1 cellular context compared by ENCODE assay signal in the genomic region with DNA sequence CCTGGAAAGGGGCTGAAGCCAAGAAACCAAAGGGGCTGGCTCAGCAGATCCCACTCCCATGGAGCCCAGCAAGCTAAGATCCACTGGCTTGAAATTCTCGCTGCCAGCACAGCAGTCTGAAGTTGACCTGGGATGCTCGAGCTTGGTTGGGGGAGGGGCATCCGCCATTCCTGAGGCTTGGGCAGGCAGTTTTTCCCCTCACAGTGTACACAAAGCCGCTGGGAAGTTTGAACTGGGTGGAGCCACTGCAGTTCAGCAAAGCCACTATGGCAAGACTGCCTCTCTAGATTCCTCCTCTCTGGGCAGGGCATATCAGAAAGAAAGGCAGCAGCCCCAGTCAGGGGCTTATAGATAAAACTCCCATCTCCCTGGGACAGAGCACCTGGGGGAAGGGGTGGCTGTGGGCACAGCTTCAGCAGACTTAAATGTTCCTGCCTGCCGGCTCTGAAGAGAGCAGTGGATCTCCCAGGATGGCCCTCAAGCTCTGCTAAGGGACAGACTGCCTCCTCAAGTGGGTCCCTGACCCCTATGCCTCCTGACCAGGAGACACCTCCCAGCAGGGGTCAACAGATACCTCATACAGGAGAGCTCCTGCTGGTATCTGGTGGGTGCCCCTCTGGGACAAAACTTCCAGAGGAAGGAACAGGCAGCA.
TF ChIP-seq lines count a peak whose summit lies in the region.
"Not testable (repeated sequence)": the region's sequence is repeated elsewhere in the genome, so short reads cannot be mapped to it uniquely, and the experiment has no call there.

No MANE protein-coding gene starts in this region.

TF ChIP-seq in HepG2, 621 proteins besides CTCF, POLR2A, EP300 and RAD21 (continued from another document and continues in another):
- TF ChIP-seq SP4 (CRISPR knock-in tag; IDR thresholded peaks at IDR 0.05) = peak; percentile 51; the same call in 1 of the 2 replicates
- TF ChIP-seq THAP11 (CRISPR knock-in tag; IDR thresholded peaks at IDR 0.05) = 0 out of 2 replicates have a peak, but pooled peaks have one; percentile 18
- TF ChIP-seq ZNF17 (CRISPR knock-in tag; IDR thresholded peaks at IDR 0.05) = peak; percentile 97
- 0 out of 2 replicates have a peak, but pooled peaks have one; percentile 5 for TF ChIP-seq MAFF (IDR thresholded peaks at IDR 0.05; ENCODE audit: low read depth, low read length)
- TF ChIP-seq, protein P1, sequence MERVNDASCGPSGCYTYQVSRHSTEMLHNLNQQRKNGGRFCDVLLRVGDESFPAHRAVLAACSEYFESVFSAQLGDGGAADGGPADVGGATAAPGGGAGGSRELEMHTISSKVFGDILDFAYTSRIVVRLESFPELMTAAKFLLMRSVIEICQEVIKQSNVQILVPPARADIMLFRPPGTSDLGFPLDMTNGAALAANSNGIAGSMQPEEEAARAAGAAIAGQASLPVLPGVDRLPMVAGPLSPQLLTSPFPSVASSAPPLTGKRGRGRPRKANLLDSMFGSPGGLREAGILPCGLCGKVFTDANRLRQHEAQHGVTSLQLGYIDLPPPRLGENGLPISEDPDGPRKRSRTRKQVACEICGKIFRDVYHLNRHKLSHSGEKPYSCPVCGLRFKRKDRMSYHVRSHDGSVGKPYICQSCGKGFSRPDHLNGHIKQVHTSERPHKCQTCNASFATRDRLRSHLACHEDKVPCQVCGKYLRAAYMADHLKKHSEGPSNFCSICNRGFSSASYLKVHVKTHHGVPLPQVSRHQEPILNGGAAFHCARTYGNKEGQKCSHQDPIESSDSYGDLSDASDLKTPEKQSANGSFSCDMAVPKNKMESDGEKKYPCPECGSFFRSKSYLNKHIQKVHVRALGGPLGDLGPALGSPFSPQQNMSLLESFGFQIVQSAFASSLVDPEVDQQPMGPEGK (CRISPR knock-in tag; IDR thresholded peaks at IDR 0.05) = 0 out of 2 replicates have a peak, but pooled peaks have one; percentile 31
- TF ChIP-seq, protein P2, sequence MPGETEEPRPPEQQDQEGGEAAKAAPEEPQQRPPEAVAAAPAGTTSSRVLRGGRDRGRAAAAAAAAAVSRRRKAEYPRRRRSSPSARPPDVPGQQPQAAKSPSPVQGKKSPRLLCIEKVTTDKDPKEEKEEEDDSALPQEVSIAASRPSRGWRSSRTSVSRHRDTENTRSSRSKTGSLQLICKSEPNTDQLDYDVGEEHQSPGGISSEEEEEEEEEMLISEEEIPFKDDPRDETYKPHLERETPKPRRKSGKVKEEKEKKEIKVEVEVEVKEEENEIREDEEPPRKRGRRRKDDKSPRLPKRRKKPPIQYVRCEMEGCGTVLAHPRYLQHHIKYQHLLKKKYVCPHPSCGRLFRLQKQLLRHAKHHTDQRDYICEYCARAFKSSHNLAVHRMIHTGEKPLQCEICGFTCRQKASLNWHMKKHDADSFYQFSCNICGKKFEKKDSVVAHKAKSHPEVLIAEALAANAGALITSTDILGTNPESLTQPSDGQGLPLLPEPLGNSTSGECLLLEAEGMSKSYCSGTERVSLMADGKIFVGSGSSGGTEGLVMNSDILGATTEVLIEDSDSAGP (CRISPR knock-in tag; IDR thresholded peaks at IDR 0.05; ENCODE audit: borderline replicate concordance) = peak; percentile 48; the same call in 1 of the 2 replicates
- peak; percentile 87 for TF ChIP-seq POGZ (CRISPR knock-in tag; IDR thresholded peaks at IDR 0.05)
- TF ChIP-seq, protein P3, sequence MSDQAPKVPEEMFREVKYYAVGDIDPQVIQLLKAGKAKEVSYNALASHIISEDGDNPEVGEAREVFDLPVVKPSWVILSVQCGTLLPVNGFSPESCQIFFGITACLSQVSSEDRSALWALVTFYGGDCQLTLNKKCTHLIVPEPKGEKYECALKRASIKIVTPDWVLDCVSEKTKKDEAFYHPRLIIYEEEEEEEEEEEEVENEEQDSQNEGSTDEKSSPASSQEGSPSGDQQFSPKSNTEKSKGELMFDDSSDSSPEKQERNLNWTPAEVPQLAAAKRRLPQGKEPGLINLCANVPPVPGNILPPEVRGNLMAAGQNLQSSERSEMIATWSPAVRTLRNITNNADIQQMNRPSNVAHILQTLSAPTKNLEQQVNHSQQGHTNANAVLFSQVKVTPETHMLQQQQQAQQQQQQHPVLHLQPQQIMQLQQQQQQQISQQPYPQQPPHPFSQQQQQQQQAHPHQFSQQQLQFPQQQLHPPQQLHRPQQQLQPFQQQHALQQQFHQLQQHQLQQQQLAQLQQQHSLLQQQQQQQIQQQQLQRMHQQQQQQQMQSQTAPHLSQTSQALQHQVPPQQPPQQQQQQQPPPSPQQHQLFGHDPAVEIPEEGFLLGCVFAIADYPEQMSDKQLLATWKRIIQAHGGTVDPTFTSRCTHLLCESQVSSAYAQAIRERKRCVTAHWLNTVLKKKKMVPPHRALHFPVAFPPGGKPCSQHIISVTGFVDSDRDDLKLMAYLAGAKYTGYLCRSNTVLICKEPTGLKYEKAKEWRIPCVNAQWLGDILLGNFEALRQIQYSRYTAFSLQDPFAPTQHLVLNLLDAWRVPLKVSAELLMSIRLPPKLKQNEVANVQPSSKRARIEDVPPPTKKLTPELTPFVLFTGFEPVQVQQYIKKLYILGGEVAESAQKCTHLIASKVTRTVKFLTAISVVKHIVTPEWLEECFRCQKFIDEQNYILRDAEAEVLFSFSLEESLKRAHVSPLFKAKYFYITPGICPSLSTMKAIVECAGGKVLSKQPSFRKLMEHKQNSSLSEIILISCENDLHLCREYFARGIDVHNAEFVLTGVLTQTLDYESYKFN (CRISPR knock-in tag; conservative IDR thresholded peaks at IDR 0.05) = peak; percentile 68
- TF ChIP-seq KMT2A (CRISPR knock-in tag; IDR thresholded peaks at IDR 0.05) = peak; percentile 70; the same call in 1 of the 2 replicates
- TF ChIP-seq ZNF501 (CRISPR knock-in tag; IDR thresholded peaks at IDR 0.05) = peak; percentile 47; the same call in 1 of the 2 replicates
- 0 out of 2 replicates have a peak, but pooled peaks have one; percentile 31 for TF ChIP-seq ARNT2 (CRISPR knock-in tag; IDR thresholded peaks at IDR 0.05; ENCODE audit: low read depth)
- peak; percentile 56; the same call in 1 of the 2 replicates for TF ChIP-seq ZNF614 (CRISPR knock-in tag; IDR thresholded peaks at IDR 0.05; ENCODE audit: borderline replicate concordance)
- TF ChIP-seq PITX1 (CRISPR knock-in tag; IDR thresholded peaks at IDR 0.05) = peak; percentile 36; the same call in 1 of the 2 replicates
- TF ChIP-seq TEAD3 (CRISPR knock-in tag; optimal IDR thresholded peaks at IDR 0.05; ENCODE audit: borderline replicate concordance) = peak; percentile 78
- 0 out of 2 replicates have a peak, but pooled peaks have one; percentile 20 for TF ChIP-seq ZFX (CRISPR knock-in tag; IDR thresholded peaks at IDR 0.05; ENCODE audit: low read depth)
- TF ChIP-seq FOXP1 (IDR thresholded peaks at IDR 0.05); LCORL (IDR thresholded peaks at IDR 0.05); HNF4G (CRISPR knock-in tag; IDR thresholded peaks at IDR 0.05; ENCODE audit: borderline replicate concordance, low read depth); SOX6 (IDR thresholded peaks at IDR 0.05): not testable (repeated sequence)
- peak; percentile 45; the same call in 1 of the 2 replicates for TF ChIP-seq FOXP1 (CRISPR knock-in tag; IDR thresholded peaks at IDR 0.05)
- TF ChIP-seq, protein P4, sequence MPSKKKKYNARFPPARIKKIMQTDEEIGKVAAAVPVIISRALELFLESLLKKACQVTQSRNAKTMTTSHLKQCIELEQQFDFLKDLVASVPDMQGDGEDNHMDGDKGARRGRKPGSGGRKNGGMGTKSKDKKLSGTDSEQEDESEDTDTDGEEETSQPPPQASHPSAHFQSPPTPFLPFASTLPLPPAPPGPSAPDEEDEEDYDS (CRISPR knock-in tag; IDR thresholded peaks at IDR 0.05) = peak; percentile 48; the same call in 1 of the 2 replicates
- TF ChIP-seq ZNF124 (CRISPR knock-in tag; IDR thresholded peaks at IDR 0.05) = peak; percentile 71; the same call in 1 of the 2 replicates
- TF ChIP-seq, protein P5, sequence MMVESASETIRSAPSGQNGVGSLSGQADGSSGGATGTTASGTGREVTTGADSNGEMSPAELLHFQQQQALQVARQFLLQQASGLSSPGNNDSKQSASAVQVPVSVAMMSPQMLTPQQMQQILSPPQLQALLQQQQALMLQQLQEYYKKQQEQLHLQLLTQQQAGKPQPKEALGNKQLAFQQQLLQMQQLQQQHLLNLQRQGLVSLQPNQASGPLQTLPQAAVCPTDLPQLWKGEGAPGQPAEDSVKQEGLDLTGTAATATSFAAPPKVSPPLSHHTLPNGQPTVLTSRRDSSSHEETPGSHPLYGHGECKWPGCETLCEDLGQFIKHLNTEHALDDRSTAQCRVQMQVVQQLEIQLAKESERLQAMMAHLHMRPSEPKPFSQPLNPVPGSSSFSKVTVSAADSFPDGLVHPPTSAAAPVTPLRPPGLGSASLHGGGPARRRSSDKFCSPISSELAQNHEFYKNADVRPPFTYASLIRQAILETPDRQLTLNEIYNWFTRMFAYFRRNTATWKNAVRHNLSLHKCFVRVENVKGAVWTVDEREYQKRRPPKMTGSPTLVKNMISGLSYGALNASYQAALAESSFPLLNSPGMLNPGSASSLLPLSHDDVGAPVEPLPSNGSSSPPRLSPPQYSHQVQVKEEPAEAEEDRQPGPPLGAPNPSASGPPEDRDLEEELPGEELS (CRISPR knock-in tag; IDR thresholded peaks at IDR 0.05) = peak; percentile 57
- peak; percentile 60 for TF ChIP-seq GATAD2A (CRISPR knock-in tag; IDR thresholded peaks at IDR 0.05)
- TF ChIP-seq RARA (CRISPR knock-in tag; IDR thresholded peaks at IDR 0.05) = peak; percentile 36; the same call in 1 of the 2 replicates
- 0 out of 2 replicates have a peak, but pooled peaks have one; percentile 15 for TF ChIP-seq CBFB (CRISPR knock-in tag; IDR thresholded peaks at IDR 0.05)
- TF ChIP-seq, protein P6, sequence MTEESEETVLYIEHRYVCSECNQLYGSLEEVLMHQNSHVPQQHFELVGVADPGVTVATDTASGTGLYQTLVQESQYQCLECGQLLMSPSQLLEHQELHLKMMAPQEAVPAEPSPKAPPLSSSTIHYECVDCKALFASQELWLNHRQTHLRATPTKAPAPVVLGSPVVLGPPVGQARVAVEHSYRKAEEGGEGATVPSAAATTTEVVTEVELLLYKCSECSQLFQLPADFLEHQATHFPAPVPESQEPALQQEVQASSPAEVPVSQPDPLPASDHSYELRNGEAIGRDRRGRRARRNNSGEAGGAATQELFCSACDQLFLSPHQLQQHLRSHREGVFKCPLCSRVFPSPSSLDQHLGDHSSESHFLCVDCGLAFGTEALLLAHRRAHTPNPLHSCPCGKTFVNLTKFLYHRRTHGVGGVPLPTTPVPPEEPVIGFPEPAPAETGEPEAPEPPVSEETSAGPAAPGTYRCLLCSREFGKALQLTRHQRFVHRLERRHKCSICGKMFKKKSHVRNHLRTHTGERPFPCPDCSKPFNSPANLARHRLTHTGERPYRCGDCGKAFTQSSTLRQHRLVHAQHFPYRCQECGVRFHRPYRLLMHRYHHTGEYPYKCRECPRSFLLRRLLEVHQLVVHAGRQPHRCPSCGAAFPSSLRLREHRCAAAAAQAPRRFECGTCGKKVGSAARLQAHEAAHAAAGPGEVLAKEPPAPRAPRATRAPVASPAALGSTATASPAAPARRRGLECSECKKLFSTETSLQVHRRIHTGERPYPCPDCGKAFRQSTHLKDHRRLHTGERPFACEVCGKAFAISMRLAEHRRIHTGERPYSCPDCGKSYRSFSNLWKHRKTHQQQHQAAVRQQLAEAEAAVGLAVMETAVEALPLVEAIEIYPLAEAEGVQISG (CRISPR knock-in tag; IDR thresholded peaks at IDR 0.05) = peak; percentile 50
- TF ChIP-seq ZSCAN29 (CRISPR knock-in tag; conservative IDR thresholded peaks at IDR 0.05) = 0 out of 2 replicates have a peak, but pooled peaks have one; percentile 35
- peak; percentile 64 for TF ChIP-seq PRPF4 (IDR thresholded peaks at IDR 0.05; ENCODE audit: low read depth, low read length, poor library complexity, severe bottlenecking)
- TF ChIP-seq BCL6 (CRISPR knock-in tag; IDR thresholded peaks at IDR 0.05) = peak; percentile 19; the same call in 1 of the 2 replicates
- peak; percentile 18; the same call in 1 of the 2 replicates for TF ChIP-seq LCORL (CRISPR knock-in tag; IDR thresholded peaks at IDR 0.05)
- TF ChIP-seq ZNF205 (CRISPR knock-in tag; IDR thresholded peaks at IDR 0.05) = peak; percentile 51; the same call in 1 of the 2 replicates
- 0 out of 2 replicates have a peak, but pooled peaks have one; percentile 28 for TF ChIP-seq ZNF350 (CRISPR knock-in tag; IDR thresholded peaks at IDR 0.05; ENCODE audit: borderline replicate concordance, low read depth)
- TF ChIP-seq, protein P7, sequence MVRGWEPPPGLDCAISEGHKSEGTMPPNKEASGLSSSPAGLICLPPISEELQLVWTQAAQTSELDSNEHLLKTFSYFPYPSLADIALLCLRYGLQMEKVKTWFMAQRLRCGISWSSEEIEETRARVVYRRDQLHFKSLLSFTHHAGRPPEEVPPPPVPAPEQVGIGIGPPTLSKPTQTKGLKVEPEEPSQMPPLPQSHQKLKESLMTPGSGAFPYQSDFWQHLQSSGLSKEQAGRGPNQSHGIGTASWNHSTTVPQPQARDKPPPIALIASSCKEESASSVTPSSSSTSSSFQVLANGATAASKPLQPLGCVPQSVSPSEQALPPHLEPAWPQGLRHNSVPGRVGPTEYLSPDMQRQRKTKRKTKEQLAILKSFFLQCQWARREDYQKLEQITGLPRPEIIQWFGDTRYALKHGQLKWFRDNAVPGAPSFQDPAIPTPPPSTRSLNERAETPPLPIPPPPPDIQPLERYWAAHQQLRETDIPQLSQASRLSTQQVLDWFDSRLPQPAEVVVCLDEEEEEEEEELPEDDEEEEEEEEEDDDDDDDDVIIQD (CRISPR knock-in tag; IDR thresholded peaks at IDR 0.05; ENCODE audit: low read depth) = peak; percentile 82; the same call in 1 of the 2 replicates
- peak; percentile 8; the same call in 1 of the 2 replicates for TF ChIP-seq ETV5 (CRISPR knock-in tag; IDR thresholded peaks at IDR 0.05; ENCODE audit: borderline replicate concordance)
- peak; percentile 85 for TF ChIP-seq FOXA3 (CRISPR knock-in tag; IDR thresholded peaks at IDR 0.05)
- peak; percentile 41 for TF ChIP-seq PHF21A (CRISPR knock-in tag; IDR thresholded peaks at IDR 0.05)
- 0 out of 2 replicates have a peak, but pooled peaks have one; percentile 15 for TF ChIP-seq HNF4G (IDR thresholded peaks at IDR 0.05; ENCODE audit: borderline replicate concordance, low read depth, low read length)
- TF ChIP-seq SOX6 (CRISPR knock-in tag; IDR thresholded peaks at IDR 0.05) = peak; percentile 52; the same call in 1 of the 2 replicates
- 0 out of 2 replicates have a peak, but pooled peaks have one; percentile 29 for TF ChIP-seq RELA (CRISPR knock-in tag; IDR thresholded peaks at IDR 0.05)
- TF ChIP-seq, protein P8, sequence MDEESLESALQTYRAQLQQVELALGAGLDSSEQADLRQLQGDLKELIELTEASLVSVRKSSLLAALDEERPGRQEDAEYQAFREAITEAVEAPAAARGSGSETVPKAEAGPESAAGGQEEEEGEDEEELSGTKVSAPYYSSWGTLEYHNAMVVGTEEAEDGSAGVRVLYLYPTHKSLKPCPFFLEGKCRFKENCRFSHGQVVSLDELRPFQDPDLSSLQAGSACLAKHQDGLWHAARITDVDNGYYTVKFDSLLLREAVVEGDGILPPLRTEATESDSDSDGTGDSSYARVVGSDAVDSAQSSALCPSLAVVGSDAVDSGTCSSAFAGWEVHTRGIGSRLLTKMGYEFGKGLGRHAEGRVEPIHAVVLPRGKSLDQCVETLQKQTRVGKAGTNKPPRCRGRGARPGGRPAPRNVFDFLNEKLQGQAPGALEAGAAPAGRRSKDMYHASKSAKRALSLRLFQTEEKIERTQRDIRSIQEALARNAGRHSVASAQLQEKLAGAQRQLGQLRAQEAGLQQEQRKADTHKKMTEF (CRISPR knock-in tag; IDR thresholded peaks at IDR 0.05) = peak; percentile 74
- 0 out of 2 replicates have a peak, but pooled peaks have one; percentile 40 for TF ChIP-seq PPARG (CRISPR knock-in tag; conservative IDR thresholded peaks at IDR 0.05)
- peak; percentile 62 for TF ChIP-seq ERF (CRISPR knock-in tag; IDR thresholded peaks at IDR 0.05)
